In the genomic region with DNA sequence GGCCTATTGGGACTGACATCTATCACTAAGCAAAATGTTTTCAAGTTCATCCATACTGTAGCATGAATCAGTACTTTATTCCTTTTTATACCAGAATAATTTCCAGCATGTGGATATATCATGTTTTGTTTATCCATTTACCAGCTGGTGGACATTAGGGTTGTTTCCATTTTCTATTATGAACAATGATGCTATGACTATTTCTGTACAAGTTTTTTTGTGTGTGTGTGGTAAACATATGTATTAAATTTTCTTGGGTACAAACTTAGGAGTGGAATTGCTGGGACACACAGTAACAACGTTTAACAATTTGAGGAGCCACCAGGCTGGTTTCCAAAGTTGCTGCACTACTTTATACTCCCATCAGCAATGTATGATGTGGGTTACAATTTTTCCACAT, we compare ENCODE assay signal across 17 cellular contexts.
DNase-seq lines count a peak whose midpoint lies in the region; ATAC-seq and TF ChIP-seq lines count a peak whose summit lies in the region.
"Had no signal": no experiment of that assay in that cellular context is flagged by ENCODE, and none has a peak within 500 bp of the region (broad histone marks: within the 10 kb centered on the region; RNA-seq: fewer than 3 reads in every experiment).

No MANE protein-coding gene starts in this region.

- intact Hi-C loops in MCF 10A (cut with micrococcal nuclease) (loop anchor here (10.0 kb wide), 1 partner anchor 94 kb away; a partner anchor contains a TSS), mammary epithelial cell (cut with micrococcal nuclease) (no loop called here), OCI-LY7 (cut with micrococcal nuclease; ENCODE audit: unreplicated experiment) (no loop called here), natural killer cell (cut with micrococcal nuclease) (no loop called here)

- no peak overlapping the region for H3K27ac ChIP-seq in mammary epithelial cell (ENCODE audit: insufficient read depth, low read depth, low read length)
- no peak overlapping the region for H3K27ac ChIP-seq in OCI-LY7 (ENCODE audit: low read depth, low read length, poor library complexity, severe bottlenecking)
- H3K27ac ChIP-seq: 22Rv1, A549, BLaER1 had no signal

- in situ Hi-C loops in mammary epithelial cell (cut with MboI; ENCODE audit: low sequenced_read_pairs in 2 of 2), result no loop called here

- peaks cover 10% of the 10 kb centered on the region for H3K36me3 Mint-ChIP-seq in MCF 10A (ENCODE audit: insufficient read depth, unreplicated experiment)
- no peaks in the 10 kb centered on the region for H3K36me3 Mint-ChIP-seq in natural killer cell

- no peak overlapping the region for H3K27ac Mint-ChIP-seq in MCF 10A (ENCODE audit: low read depth, unreplicated experiment)
- no peak overlapping the region for H3K27ac Mint-ChIP-seq in natural killer cell
- H3K27ac Mint-ChIP-seq: CD4-positive, alpha-beta memory T cell; GM23338 had no signal

- H3K27me3 ChIP-seq in mammary epithelial cell (ENCODE audit: insufficient read depth, low read length), result no peaks in the 10 kb centered on the region
- H3K27me3 ChIP-seq: BLaER1 had no signal

- H3K27me3 Mint-ChIP-seq in MCF 10A (ENCODE audit: insufficient read depth, unreplicated experiment) (no peaks in the 10 kb centered on the region), natural killer cell (ENCODE audit: low read depth in 2 of 2) (no peaks in the 10 kb centered on the region)
- H3K27me3 Mint-ChIP-seq: CD4-positive, alpha-beta memory T cell had no signal

- dilution Hi-C loops in mammary epithelial cell (cut with HindIII; ENCODE audit: low sequenced_read_pairs), result no loop called here

- no peak for ATAC-seq in natural killer cell
- ATAC-seq: A549, GM23338 had no signal

- WGBS in mammary epithelial cell (ENCODE audit: low coverage, missing lambda C conversion rate), result 83% methylated on average over 1 of the region's 1 CpG

- no peak overlapping the region for H3K4me3 ChIP-seq in mammary epithelial cell (replicated peaks in 1 of 3; ENCODE audit: insufficient read depth in 1 of 3, low read depth in 2 of 3, low read length in 3 of 3)
- no peak overlapping the region for H3K4me3 ChIP-seq in OCI-LY7 (ENCODE audit: low read depth, low read length, poor library complexity, severe bottlenecking)
- H3K4me3 ChIP-seq: A549, BLaER1, GM23338 had no signal

- H3K4me2 ChIP-seq in mammary epithelial cell (ENCODE audit: insufficient read depth, low read depth, low read length) (no peak overlapping the region), OCI-LY7 (ENCODE audit: low read length) (no peak overlapping the region)
- H3K4me2 ChIP-seq: A549, BLaER1, GM23338 had no signal

- H3K9me3 ChIP-seq in mammary epithelial cell (replicated peaks; ENCODE audit: insufficient read depth, low read length) (no peaks in the 10 kb centered on the region), OCI-LY7 (ENCODE audit: low read length) (no peaks in the 10 kb centered on the region)
- H3K9me3 ChIP-seq: A549, BLaER1 had no signal

- H3K9me3 Mint-ChIP-seq in MCF 10A (ENCODE audit: unreplicated experiment) (no peaks in the 10 kb centered on the region), natural killer cell (no peaks in the 10 kb centered on the region)
- H3K9me3 Mint-ChIP-seq: CD4-positive, alpha-beta memory T cell; GM23338 had no signal

- H3K9me2 ChIP-seq in OCI-LY7 (ENCODE audit: insufficient read depth, low read length), result no peaks in the 10 kb centered on the region

- H3K79me2 ChIP-seq in mammary epithelial cell (ENCODE audit: insufficient read depth, low read length), result peaks cover 42% of the 10 kb centered on the region
- no peaks in the 10 kb centered on the region for H3K79me2 ChIP-seq in OCI-LY7 (ENCODE audit: insufficient read depth, low read depth, low read length)

- CTCF ChIA-PET in MCF 10A (lab: Yijun Ruan, JAX) (interaction anchor here (0.6 kb wide), 1 partner anchor 98 kb away, joined by 3 read pairs; no protein-coding TSS in a partner anchor), mammary epithelial cell (lab: Charles Lee; ENCODE audit: low non-redundant PET) (no interaction called here), OCI-LY7 (lab: Charles Lee; ENCODE audit: unreplicated experiment) (no interaction called here)

- H3K36me3 ChIP-seq in mammary epithelial cell (ENCODE audit: insufficient read depth, low read length) (peaks cover 3% of the 10 kb centered on the region), OCI-LY7 (ENCODE audit: insufficient read depth, low read length) (no peaks in the 10 kb centered on the region)
- H3K36me3 ChIP-seq: BLaER1 had no signal

- H4K20me1 ChIP-seq in mammary epithelial cell (ENCODE audit: insufficient read depth, low read length) (no peaks in the 10 kb centered on the region), OCI-LY7 (ENCODE audit: insufficient read depth, low read length) (no peaks in the 10 kb centered on the region)
- H4K20me1 ChIP-seq: BLaER1 had no signal

- TSS peak; percentile 16 for BruUV-seq in MCF 10A (replicated peaks; lab: Mats Ljungman, UMichigan)
- no TSS peak for BruUV-seq in mammary epithelial cell (replicated peaks; lab: Mats Ljungman, UMichigan)
- BruUV-seq in OCI-LY7 (replicated peaks; lab: Mats Ljungman, UMichigan), result TSS peak; percentile 37

- no peaks in the 10 kb centered on the region for H3K4me1 ChIP-seq in mammary epithelial cell (ENCODE audit: insufficient read depth, low read length)
- H3K4me1 ChIP-seq in OCI-LY7 (ENCODE audit: insufficient read depth, low read length, poor library complexity, severe bottlenecking), result peaks cover 8% of the 10 kb centered on the region

- no peak overlapping the region for H3K9ac ChIP-seq in mammary epithelial cell (ENCODE audit: insufficient read depth, low read length)
- H3K9ac ChIP-seq: BLaER1 had no signal

- H3K4me3 Mint-ChIP-seq in MCF 10A (ENCODE audit: unreplicated experiment) (no peak overlapping the region), natural killer cell (no peak overlapping the region)
- H3K4me3 Mint-ChIP-seq: CD14-positive monocyte; CD4-positive, alpha-beta memory T cell; GM23338 had no signal

- POLR2A ChIA-PET in MCF 10A (lab: Yijun Ruan, JAX) (interaction anchor here (1.1 kb wide), 1 partner anchor 18 kb away, joined by 4 read pairs; no protein-coding TSS in a partner anchor), OCI-LY7 (lab: Charles Lee) (no interaction called here)

- H3K4me1 Mint-ChIP-seq in MCF 10A (ENCODE audit: insufficient read depth, unreplicated experiment) (peaks cover 11% of the 10 kb centered on the region), natural killer cell (peaks cover 20 to 27% of the 10 kb centered on the region in 2 donors)

- H2AFZ ChIP-seq in mammary epithelial cell (ENCODE audit: low read depth, low read length), result no peak overlapping the region
- H2AFZ ChIP-seq in OCI-LY7 (ENCODE audit: low read length), result no peak overlapping the region
- H2AFZ ChIP-seq: GM23338 had no signal

- no peak for TF ChIP-seq CTCF in MCF 10A (IDR thresholded peaks at IDR 0.05; ENCODE audit: unreplicated experiment)
- no peak for TF ChIP-seq CTCF in mammary epithelial cell (conservative IDR thresholded peaks at IDR 0.05 in 1 of 2, IDR thresholded peaks at IDR 0.05 in 1 of 2; ENCODE audit: extremely low read depth in 1 of 2, insufficient read depth in 1 of 2, low read depth in 1 of 2, low read length in 2 of 2)
- no peak for TF ChIP-seq CTCF in OCI-LY7 (conservative IDR thresholded peaks at IDR 0.05; ENCODE audit: low read length)
- no peak for TF ChIP-seq CTCF in natural killer cell (IDR thresholded peaks at IDR 0.05)

- DNase-seq in MCF 10A (ENCODE audit: unreplicated experiment) (no peak), mammary epithelial cell (no peak), OCI-LY7 (ENCODE audit: low spot score) (no peak), fibroblast of gingiva (ENCODE audit: low read depth) (peak; percentile 57), NCI-H82 treated with DMSO at 0.1 percent for 48 hours (lab: John Stamatoyannopoulos, UW; ENCODE audit: unreplicated experiment) (no peak), iPS-NIHi11 (ENCODE audit: low spot score) (no peak), natural killer cell (no peak)
- DNase-seq: CD4-positive, alpha-beta memory T cell; DMS153; DMS79; GDM1; HCEC 1CT had no signal
